ENCODE assay signal across 9 cellular contexts in genomic region chr3:14625443-14625842, GRCh38. TPM values are rescaled to one million over a fixed set of nuclear protein-coding genes. Genes with fewer than 3 reads are reported as not detected.
"Had no signal": no experiment of that assay in that cellular context is flagged by ENCODE, and none has a peak within 500 bp of the region (broad histone marks: within the 10 kb centered on the region; RNA-seq: fewer than 3 reads in every experiment).

No MANE protein-coding gene starts in this region.

- H3K36me3 ChIP-seq: HAP-1 had no signal

- H3K9me3 Mint-ChIP-seq: HFFc6 had no signal

- H3K4me3 ChIP-seq: HAP-1, K562 had no signal

- H3K9me3 ChIP-seq: HAP-1 had no signal

- H3K27ac Mint-ChIP-seq: HFFc6 had no signal

- DNase-seq: GOT3, H7, HFFc6, IMR-90 had no signal

- ATAC-seq: HCT116, K562 had no signal

- H3K4me3 Mint-ChIP-seq: HFFc6 had no signal

RNA-seq across cellular contexts. Expression of gene C3orf20, which starts 49.5 kb away (rescaled TPM):
- total RNA-seq: H4, HFFc6, HT-29, IMR-90 had no signal
